1 cellular context compared by ENCODE assay signal in the genomic region with DNA sequence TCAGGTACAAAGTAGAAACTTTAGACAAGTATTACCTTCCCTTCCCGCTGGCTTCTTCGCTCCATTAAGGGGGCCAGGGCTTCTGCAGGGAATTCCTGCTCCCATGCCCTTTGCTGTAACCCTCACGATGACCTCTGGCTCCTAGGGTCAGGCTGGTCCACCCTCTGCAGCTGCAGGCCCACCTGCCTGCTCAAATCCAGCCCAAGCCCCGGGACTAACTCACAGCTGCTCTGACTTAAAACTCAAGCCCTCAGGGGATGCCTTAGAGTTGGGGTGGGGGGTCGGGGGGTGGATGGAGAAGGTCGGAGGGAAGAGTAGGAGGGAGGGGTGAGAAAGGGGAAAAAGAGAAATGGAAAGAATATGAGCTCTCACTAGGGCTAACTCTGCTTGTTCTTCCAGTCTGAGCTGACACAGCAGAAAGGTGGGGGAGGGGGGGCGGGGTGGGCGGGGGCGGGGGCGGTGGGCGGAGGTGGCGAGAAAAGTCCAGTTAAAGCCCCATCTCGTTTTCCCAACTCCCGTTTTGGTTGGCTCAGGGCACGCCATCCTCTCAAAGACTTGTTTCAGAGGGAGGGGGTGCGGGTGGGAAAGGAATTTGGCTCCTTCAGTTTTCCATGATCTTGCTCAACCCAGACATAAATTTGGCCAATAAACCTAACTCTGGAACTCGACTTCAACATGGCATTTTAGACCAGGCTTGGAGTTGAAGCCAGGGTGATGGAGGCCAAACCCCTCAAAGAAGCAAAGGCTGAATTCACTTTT.
TF ChIP-seq lines count a peak whose summit lies in the region.

No MANE protein-coding gene starts in this region.

TF ChIP-seq in GM23338, 12 proteins besides CTCF, POLR2A, EP300 and RAD21 (continued from another document):
- TF ChIP-seq, protein P1, sequence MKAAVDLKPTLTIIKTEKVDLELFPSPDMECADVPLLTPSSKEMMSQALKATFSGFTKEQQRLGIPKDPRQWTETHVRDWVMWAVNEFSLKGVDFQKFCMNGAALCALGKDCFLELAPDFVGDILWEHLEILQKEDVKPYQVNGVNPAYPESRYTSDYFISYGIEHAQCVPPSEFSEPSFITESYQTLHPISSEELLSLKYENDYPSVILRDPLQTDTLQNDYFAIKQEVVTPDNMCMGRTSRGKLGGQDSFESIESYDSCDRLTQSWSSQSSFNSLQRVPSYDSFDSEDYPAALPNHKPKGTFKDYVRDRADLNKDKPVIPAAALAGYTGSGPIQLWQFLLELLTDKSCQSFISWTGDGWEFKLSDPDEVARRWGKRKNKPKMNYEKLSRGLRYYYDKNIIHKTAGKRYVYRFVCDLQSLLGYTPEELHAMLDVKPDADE (IDR thresholded peaks at IDR 0.05), result no peak
- no peak for TF ChIP-seq EZH2phosphoT487 (IDR thresholded peaks at IDR 0.05; ENCODE audit: unreplicated experiment)
- TF ChIP-seq JUNB (IDR thresholded peaks at IDR 0.05; ENCODE audit: unreplicated experiment), result no peak
- TF ChIP-seq EZH2 (IDR thresholded peaks at IDR 0.05; ENCODE audit: low read depth, unreplicated experiment), result no peak
- TF ChIP-seq STAT1 (IDR thresholded peaks at IDR 0.05; ENCODE audit: unreplicated experiment), result no peak
- no peak for TF ChIP-seq ZNF114 (CRISPR knock-in tag; IDR thresholded peaks at IDR 0.05)
